ENCODE assay signal across 25 cellular contexts in genomic region chr2:217121565-217121964, GRCh38.
"Had no signal": no experiment of that assay in that cellular context is flagged by ENCODE, and none has a peak within 500 bp of the region (broad histone marks: within the 10 kb centered on the region; RNA-seq: fewer than 3 reads in every experiment).

No MANE protein-coding gene starts in this region.

- H3K27ac ChIP-seq: left ventricle myocardium inferior, pancreas, prostate gland, skin epidermis, suprapubic skin, thoracic aorta, tibial artery, uterus had no signal

- ATAC-seq: naive thymus-derived CD8-positive, alpha-beta T cell; pancreas; right cardiac atrium; sciatic nerve; stimulated activated naive B cell treated with anti-CD40 and anti-IgM and Interleukin-4, amounts not matched to agents 10 μg/mL and 1 μg/mL and 100 μg/mL, for 72 hours had no signal

- H3K27me3 ChIP-seq: pancreas, suprapubic skin, tibial artery, uterus had no signal

- H3K36me3 Mint-ChIP-seq: naive thymus-derived CD8-positive, alpha-beta T cell; stimulated activated naive B cell treated with anti-CD40 and anti-IgM and Interleukin-4, amounts not matched to agents 10 μg/mL and 1 μg/mL and 100 μg/mL, for 72 hours; type B pancreatic cell had no signal

- H3K9me3 Mint-ChIP-seq: naive thymus-derived CD8-positive, alpha-beta T cell; nephron; neural crest cell; stimulated activated naive CD8-positive, alpha-beta T cell treated with anti-CD3 and anti-CD28 coated beads, Interleukin-15, Interleukin-2, amounts not matched to agents 100 ng/mL and 50 ng/mL, for 24 hours; type B pancreatic cell had no signal

- H3K4me3 Mint-ChIP-seq: naive thymus-derived CD8-positive, alpha-beta T cell; nephron; neural crest cell; stimulated activated naive B cell treated with anti-CD40 and anti-IgM and Interleukin-4, amounts not matched to agents 10 μg/mL and 1 μg/mL and 100 μg/mL, for 72 hours; stimulated activated naive CD8-positive, alpha-beta T cell treated with anti-CD3 and anti-CD28 coated beads, Interleukin-15, Interleukin-2, amounts not matched to agents 100 ng/mL and 50 ng/mL, for 24 hours; type B pancreatic cell had no signal

- H3K36me3 ChIP-seq: left ventricle myocardium inferior, pancreas, prostate gland, suprapubic skin, thoracic aorta, tibial artery, uterus had no signal

- H3K27ac Mint-ChIP-seq: naive thymus-derived CD8-positive, alpha-beta T cell; nephron; stimulated activated naive B cell treated with anti-CD40 and anti-IgM and Interleukin-4, amounts not matched to agents 10 μg/mL and 1 μg/mL and 100 μg/mL, for 72 hours; stimulated activated naive CD8-positive, alpha-beta T cell treated with anti-CD3 and anti-CD28 coated beads, Interleukin-15, Interleukin-2, amounts not matched to agents 100 ng/mL and 50 ng/mL, for 24 hours; type B pancreatic cell had no signal

- DNase-seq: islet precursor cell; left ventricle myocardium inferior; mesenchymal stem cell; naive thymus-derived CD8-positive, alpha-beta T cell; nucleus accumbens; pancreas; posterior cingulate gyrus; retina; right cardiac atrium; stimulated activated CD4-positive, alpha-beta T cell treated with anti-CD3 and anti-CD28 coated beads, Interleukin-12 subunit alpha, Interleukin-12 subunit beta, amount 100 ng/mL, for 4 hours; stimulated activated CD4-positive, alpha-beta T cell treated with anti-CD3 and anti-CD28 coated beads, Interleukin-15, amount 100 ng/mL, for 24 hours; stimulated activated CD4-positive, alpha-beta T cell treated with anti-CD3 and anti-CD28 coated beads, Interleukin-2, amount 100 ng/mL, for 24 hours; stimulated activated CD4-positive, alpha-beta T cell treated with anti-CD3 and anti-CD28 coated beads, Interleukin-4, amount 100 ng/mL, for 1 hour; stimulated activated naive B cell treated with anti-CD40 and anti-IgM and Interleukin-4, amounts not matched to agents 10 μg/mL and 1 μg/mL and 100 μg/mL, for 72 hours; tibial artery; uterus had no signal

- H3K4me1 Mint-ChIP-seq: naive thymus-derived CD8-positive, alpha-beta T cell; nephron; neural crest cell had no signal

- H3K4me1 ChIP-seq: pancreas, prostate gland, suprapubic skin, tibial artery, uterus had no signal

- H3K9me3 ChIP-seq: left ventricle myocardium inferior, pancreas, prostate gland, suprapubic skin, thoracic aorta, tibial artery, uterus had no signal

- H3K4me3 ChIP-seq: left ventricle myocardium inferior, pancreas, prostate gland, skin epidermis, suprapubic skin, thoracic aorta, tibial artery, uterus had no signal
